8 cellular contexts compared by ENCODE assay signal in the genomic region with DNA sequence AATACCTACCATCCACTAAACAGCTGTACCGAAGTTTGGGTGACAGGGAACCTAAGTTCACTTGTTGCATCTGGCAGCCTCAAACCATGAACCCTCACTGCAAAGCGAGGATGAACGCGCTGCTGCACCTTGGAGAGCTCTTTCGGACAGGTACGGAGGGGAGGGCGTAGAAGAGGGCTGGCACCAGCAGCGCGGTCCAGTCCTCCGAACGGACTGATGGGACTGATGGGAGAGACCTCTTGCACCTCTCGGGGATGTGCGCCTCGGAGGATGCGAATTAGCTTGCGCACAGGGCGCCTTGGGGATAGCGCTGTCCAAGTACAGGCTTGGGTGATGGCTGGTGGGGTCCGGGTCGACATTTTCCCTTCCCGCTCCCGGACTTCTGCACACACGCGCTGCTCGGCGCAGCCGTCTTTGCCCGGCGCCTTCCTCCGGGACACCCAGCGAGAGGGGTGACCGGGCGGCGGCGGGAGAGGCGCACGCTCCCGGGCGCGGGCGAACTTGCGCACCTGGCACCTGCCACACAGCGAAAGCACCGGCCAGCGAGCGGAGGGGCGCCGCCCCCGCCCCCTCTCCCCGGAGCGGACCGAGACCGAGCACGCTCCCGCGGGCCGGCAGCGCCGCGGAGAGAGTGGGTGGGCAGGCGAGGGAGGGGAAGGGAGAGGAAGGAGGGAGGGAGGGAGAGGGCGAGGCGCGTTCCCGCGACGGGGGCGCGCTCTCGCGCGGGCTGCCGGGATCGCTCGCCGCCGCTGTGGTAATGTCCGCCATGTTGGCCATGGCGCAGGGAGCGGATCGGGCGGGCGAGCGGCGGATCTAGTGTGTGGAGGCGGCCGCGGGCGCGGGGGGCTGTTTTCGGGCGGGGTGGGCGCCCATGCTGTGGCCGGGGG.
A peak's percentile ranks its signal among the peaks of the same experiment; 100 is the strongest.
DNase-seq lines count a peak whose midpoint lies in the region; ATAC-seq lines count a peak whose summit lies in the region.

A gene with protein sequence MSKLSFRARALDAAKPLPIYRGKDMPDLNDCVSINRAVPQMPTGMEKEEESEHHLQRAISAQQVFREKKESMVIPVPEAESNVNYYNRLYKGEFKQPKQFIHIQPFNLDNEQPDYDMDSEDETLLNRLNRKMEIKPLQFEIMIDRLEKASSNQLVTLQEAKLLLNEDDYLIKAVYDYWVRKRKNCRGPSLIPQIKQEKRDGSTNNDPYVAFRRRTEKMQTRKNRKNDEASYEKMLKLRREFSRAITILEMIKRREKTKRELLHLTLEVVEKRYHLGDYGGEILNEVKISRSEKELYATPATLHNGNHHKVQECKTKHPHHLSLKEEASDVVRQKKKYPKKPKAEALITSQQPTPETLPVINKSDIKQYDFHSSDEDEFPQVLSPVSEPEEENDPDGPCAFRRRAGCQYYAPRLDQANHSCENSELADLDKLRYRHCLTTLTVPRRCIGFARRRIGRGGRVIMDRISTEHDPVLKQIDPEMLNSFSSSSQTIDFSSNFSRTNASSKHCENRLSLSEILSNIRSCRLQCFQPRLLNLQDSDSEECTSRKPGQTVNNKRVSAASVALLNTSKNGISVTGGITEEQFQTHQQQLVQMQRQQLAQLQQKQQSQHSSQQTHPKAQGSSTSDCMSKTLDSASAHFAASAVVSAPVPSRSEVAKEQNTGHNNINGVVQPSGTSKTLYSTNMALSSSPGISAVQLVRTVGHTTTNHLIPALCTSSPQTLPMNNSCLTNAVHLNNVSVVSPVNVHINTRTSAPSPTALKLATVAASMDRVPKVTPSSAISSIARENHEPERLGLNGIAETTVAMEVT (plus strand): TSS at position 754 of the 887 bp plus-strand sequence. CDS start 267 bp downstream, outside the sequence.

- DNase-seq in NCI-H226, result peak; percentile 70
- DNase-seq in central memory CD8-positive, alpha-beta T cell (ENCODE audit: low spot score in 2 of 2), result peak; percentile 84
- DNase-seq in islet precursor cell, result peak; percentile 93
- DNase-seq in stimulated activated CD4-positive, alpha-beta T cell treated with anti-CD3 and anti-CD28 coated beads, Interleukin-12 subunit alpha, Interleukin-12 subunit beta, amount 100 ng/mL, for 48 hours (ENCODE audit: low read depth in 2 of 3, low spot score in 1 of 3), result peak; percentile 80 to 83 (median 80)

- peaks cover 17% of the 10 kb centered on the region for H3K36me3 Mint-ChIP-seq in central memory CD8-positive, alpha-beta T cell (ENCODE audit: insufficient read depth)

- peak within 1 kb of the TSS; percentile 93 for H3K4me3 Mint-ChIP-seq in central memory CD8-positive, alpha-beta T cell

- peak within 1 kb of the TSS; percentile 93 for H3K27ac Mint-ChIP-seq in central memory CD8-positive, alpha-beta T cell (ENCODE audit: low read depth)

- peaks cover 8% of the 10 kb centered on the region for H3K27me3 Mint-ChIP-seq in central memory CD8-positive, alpha-beta T cell

- no peaks in the 10 kb centered on the region for H3K27me3 ChIP-seq in ACC112 (ENCODE audit: insufficient read depth, low read length)

- H2AFZ ChIP-seq in ACC112 (ENCODE audit: low read length, unreplicated experiment), result peak within 1 kb of the TSS; percentile 92

- no peaks in the 10 kb centered on the region for H3K36me3 ChIP-seq in ACC112 (ENCODE audit: insufficient read depth, low read length)

- H3K4me3 ChIP-seq in ACC112 (ENCODE audit: low read depth, low read length), result peak within 1 kb of the TSS; percentile 89

- peaks cover 38% of the 10 kb centered on the region for H3K79me2 ChIP-seq in ACC112 (ENCODE audit: control insufficient read depth, insufficient read depth, low read length, unreplicated experiment)

- peak within 1 kb of the TSS; percentile 90 for H3K27ac ChIP-seq in ACC112 (ENCODE audit: low read depth, low read length)

- peaks cover 34% of the 10 kb centered on the region for H3K4me1 Mint-ChIP-seq in central memory CD8-positive, alpha-beta T cell

- peaks cover 19% of the 10 kb centered on the region for H3K4me1 ChIP-seq in ACC112 (ENCODE audit: control insufficient read depth, insufficient read depth, low read length, unreplicated experiment)

- ATAC-seq in GM18867 (IDR thresholded peaks at IDR 0.05; ENCODE audit: unreplicated experiment), result peak; percentile 56
- ATAC-seq in HG03108 (IDR thresholded peaks at IDR 0.05; ENCODE audit: unreplicated experiment), result peak; percentile 45
- ATAC-seq in activated CD4-positive, CD25-positive, alpha-beta regulatory T cell treated with anti-CD3 and anti-CD28 coated beads, Interleukin-2, amount 50 U/mL, for 24 hours, result peak; percentile 50 to 51
- ATAC-seq in central memory CD8-positive, alpha-beta T cell (replicated peaks; ENCODE audit: extremely low read depth, poor library complexity, severe bottlenecking), result peak; percentile 58

- H3K9me3 Mint-ChIP-seq in central memory CD8-positive, alpha-beta T cell, result no peaks in the 10 kb centered on the region

Comparison
In these comparisons a context has a peak if more than half of its experiments do, and no peak if none do; other contexts are left out.
1. Peak in every context shown above with its lines: DNase-seq, ATAC-seq, H3K4me3 ChIP-seq and H3K27ac ChIP-seq.